10 cellular contexts compared by ENCODE assay signal in the genomic region with DNA sequence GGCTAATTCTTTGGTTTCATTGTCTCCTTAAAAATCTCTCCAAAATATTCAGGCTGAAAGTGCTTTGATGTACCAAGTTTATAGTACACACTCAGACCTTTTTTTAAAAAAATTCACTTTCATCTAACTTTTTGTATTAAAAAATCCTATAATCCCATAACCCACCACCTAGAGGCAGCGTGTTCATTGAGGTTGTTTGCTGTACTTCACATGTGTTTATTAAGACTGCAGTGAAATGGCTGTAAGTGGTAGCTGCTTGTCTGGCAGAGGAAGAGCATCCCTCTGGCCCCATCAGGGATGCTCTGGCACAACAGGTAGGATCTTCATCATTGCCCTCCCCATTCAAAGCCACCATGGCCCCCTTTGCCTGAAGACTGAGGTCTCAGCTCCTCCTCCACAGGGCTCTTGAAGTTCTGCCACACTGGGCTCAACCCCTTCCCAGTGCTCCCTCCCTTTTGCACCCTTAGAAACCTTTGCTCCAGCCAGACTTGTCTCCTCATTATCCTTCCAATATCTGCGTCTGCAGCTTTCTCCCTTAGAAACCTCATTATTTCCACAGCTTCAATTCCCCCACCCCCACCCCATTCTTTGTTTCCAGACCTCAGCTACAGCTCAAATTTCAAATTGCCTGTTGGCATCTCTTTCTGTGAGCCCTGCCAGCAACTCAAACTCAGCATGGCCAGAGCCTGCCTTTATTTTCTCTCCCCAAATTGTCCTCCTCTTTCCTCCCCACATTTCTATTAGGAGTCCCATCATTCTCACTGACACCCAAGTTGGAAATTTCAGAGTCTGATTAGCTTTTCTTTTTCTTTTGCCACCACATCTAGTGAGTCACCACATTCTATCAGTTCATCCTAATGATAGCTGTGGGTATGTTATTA.
DNase-seq lines count a peak whose midpoint lies in the region; ATAC-seq, FAIRE-seq and TF ChIP-seq lines count a peak whose summit lies in the region.
"Had no signal": no experiment of that assay in that cellular context is flagged by ENCODE, and none has a peak within 500 bp of the region (broad histone marks: within the 10 kb centered on the region; RNA-seq: fewer than 3 reads in every experiment).

No MANE protein-coding gene starts in this region.

- peak; percentile 36 to 54 for TF ChIP-seq CTCF in brain (conservative IDR thresholded peaks at IDR 0.05)

- H3K27ac ChIP-seq in ACC112 (ENCODE audit: low read depth, low read length) (peak overlapping the region; percentile 83), mesenchymal stem cell (ENCODE audit: low read length, poor library complexity, severe bottlenecking) (no peak overlapping the region)

- H3K27ac Mint-ChIP-seq in brain = peak overlapping the region; percentile 76 to 91 (median 87)
- H3K27ac Mint-ChIP-seq: T-cell had no signal

- H3K79me1 ChIP-seq in mesenchymal stem cell (replicated peaks; ENCODE audit: low read length, poor library complexity, severe bottlenecking) = no peaks in the 10 kb centered on the region

- peak overlapping the region; percentile 40 for H3K9ac ChIP-seq in mesenchymal stem cell (ENCODE audit: low read length)

- peak overlapping the region; percentile 14 for H4K8ac ChIP-seq in mesenchymal stem cell (ENCODE audit: low read length)

- H3K79me2 ChIP-seq in ACC112 (ENCODE audit: control insufficient read depth, insufficient read depth, low read length, unreplicated experiment) = no peaks in the 10 kb centered on the region

- peaks cover 55% of the 10 kb centered on the region for H3K4me1 Mint-ChIP-seq in brain
- H3K4me1 Mint-ChIP-seq: T-cell had no signal

- no peak overlapping the region for H2BK5ac ChIP-seq in mesenchymal stem cell (ENCODE audit: low read depth, low read length, poor library complexity, severe bottlenecking)

- no peak overlapping the region for H2BK15ac ChIP-seq in mesenchymal stem cell (ENCODE audit: low read depth, poor library complexity, severe bottlenecking)

- no peaks in the 10 kb centered on the region for H3K9me3 ChIP-seq in mesenchymal stem cell (ENCODE audit: control insufficient read depth, low read length)

- no peaks in the 10 kb centered on the region for H3K27me3 Mint-ChIP-seq in brain

- no peaks in the 10 kb centered on the region for H3K27me3 ChIP-seq in ACC112 (ENCODE audit: insufficient read depth, low read length)
- no peaks in the 10 kb centered on the region for H3K27me3 ChIP-seq in mesenchymal stem cell (ENCODE audit: control insufficient read depth in 1 of 2, insufficient read depth in 1 of 2, low read length in 2 of 2)

- no peaks in the 10 kb centered on the region for H3K36me3 Mint-ChIP-seq in brain
- H3K36me3 Mint-ChIP-seq: T-cell had no signal

- peak overlapping the region in 1 of 2 experiments; percentile 73 for H3K14ac ChIP-seq in mesenchymal stem cell (ENCODE audit: low read length in 2 of 2)

- 60% methylated on average over 2 of the region's 2 CpGs for WGBS in mesenchymal stem cell

- no peak overlapping the region for H3K4ac ChIP-seq in mesenchymal stem cell (ENCODE audit: low read depth in 1 of 2, low read length in 2 of 2)

- no peak overlapping the region for H2BK120ac ChIP-seq in mesenchymal stem cell (ENCODE audit: low read depth, low read length)

- DNase-seq in NCI-H1092 (lab: John Stamatoyannopoulos, UW) (peak; percentile 52), mesenchymal stem cell (no peak), COLO829 (ENCODE audit: low spot score) (no peak), GM19239 (ENCODE audit: insufficient read length, low spot score) (no peak)
- DNase-seq: activated naive CD4-positive, alpha-beta T cell treated with Interleukin-2 at 50 U/mL for 16 hours; T-cell had no signal

- H3K18ac ChIP-seq in mesenchymal stem cell (ENCODE audit: low read depth in 1 of 2, low read length in 2 of 2) = peak overlapping the region in 1 of 2 experiments; percentile 43

- H3K4me3 ChIP-seq in ACC112 (ENCODE audit: low read depth, low read length) (no peak overlapping the region), mesenchymal stem cell (ENCODE audit: insufficient read depth in 1 of 2, low read depth in 1 of 2, low read length in 2 of 2) (no peak overlapping the region)

- peak overlapping the region; percentile 59 for H2AFZ ChIP-seq in ACC112 (ENCODE audit: low read length, unreplicated experiment)
- no peak overlapping the region for H2AFZ ChIP-seq in mesenchymal stem cell (ENCODE audit: low read depth, low read length)

- H3K36me3 ChIP-seq in ACC112 (ENCODE audit: insufficient read depth, low read length) = no peaks in the 10 kb centered on the region
- H3K36me3 ChIP-seq in mesenchymal stem cell (ENCODE audit: control insufficient read depth in 1 of 2, insufficient read depth in 2 of 2, low read depth in 1 of 2, low read length in 2 of 2) = no peaks in the 10 kb centered on the region

- peak overlapping the region in 1 of 2 experiments; percentile 29 for H2BK12ac ChIP-seq in mesenchymal stem cell (ENCODE audit: low read length in 2 of 2)

- peak overlapping the region in 3 of 5 experiments; percentile 9 to 30 (median 28) for H3K4me3 Mint-ChIP-seq in brain
- H3K4me3 Mint-ChIP-seq: T-cell had no signal

- H3K4me1 ChIP-seq in ACC112 (ENCODE audit: control insufficient read depth, insufficient read depth, low read length, unreplicated experiment) (peaks cover 63% of the 10 kb centered on the region), mesenchymal stem cell (ENCODE audit: control insufficient read depth, insufficient read depth, low read depth, low read length) (no peaks in the 10 kb centered on the region)

- ATAC-seq in HG03457 (IDR thresholded peaks at IDR 0.05; ENCODE audit: unreplicated experiment) (no peak), GM19023 (IDR thresholded peaks at IDR 0.05; ENCODE audit: unreplicated experiment) (no peak)
- ATAC-seq: T-cell had no signal

- no peak overlapping the region for H4K91ac ChIP-seq in mesenchymal stem cell (ENCODE audit: low read length)

- FAIRE-seq in GM19239 (lab: Jason Lieb, UNC) = no peak

- no peak overlapping the region for H3K4me2 ChIP-seq in mesenchymal stem cell (ENCODE audit: low read length, poor library complexity, severe bottlenecking)

- H3K23ac ChIP-seq in mesenchymal stem cell (ENCODE audit: low read length in 2 of 2) = no peak overlapping the region

- H3K9me3 Mint-ChIP-seq in brain = peaks cover 0 to 4% (median 4%) of the 10 kb centered on the region in 5 experiments
- H3K9me3 Mint-ChIP-seq: T-cell had no signal

- no peak overlapping the region for H2AK5ac ChIP-seq in mesenchymal stem cell (ENCODE audit: low read length, severe bottlenecking)
